In the genomic region with DNA sequence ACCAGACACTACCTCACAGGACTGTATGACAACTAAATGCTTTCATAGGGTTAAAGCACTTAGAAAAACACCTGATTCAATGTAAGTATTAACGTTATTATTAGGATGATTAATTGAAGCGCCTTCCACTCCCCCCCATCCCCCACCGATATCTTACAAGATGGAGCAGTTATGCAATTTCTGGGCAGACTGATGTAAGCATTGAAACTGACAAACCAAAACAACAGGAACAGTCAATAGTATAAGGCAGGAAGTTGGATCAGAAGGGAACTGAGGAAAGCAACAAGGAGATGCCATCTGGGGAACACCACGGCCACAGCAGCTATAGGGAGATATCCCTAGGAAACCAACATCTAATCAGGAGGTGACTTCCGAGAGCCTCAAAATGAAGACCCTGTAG, we compare ENCODE assay signal across 12 cellular contexts. TPM values are rescaled to one million over a fixed set of nuclear protein-coding genes. Genes with fewer than 3 reads are reported as not detected.
A peak's percentile ranks its signal among the peaks of the same experiment; 100 is the strongest.
DNase-seq lines count a peak whose midpoint lies in the region; ATAC-seq and TF ChIP-seq lines count a peak whose summit lies in the region.
"Had no signal": no experiment of that assay in that cellular context is flagged by ENCODE, and none has a peak within 500 bp of the region (broad histone marks: within the 10 kb centered on the region; RNA-seq: fewer than 3 reads in every experiment).

No MANE protein-coding gene starts in this region.

- POLR2A ChIA-PET in A673 (lab: Charles Lee; ENCODE audit: low non-redundant PET) = no interaction called here

- H3K36me3 ChIP-seq in DND-41 (ENCODE audit: insufficient read depth, low read length) (peaks cover 38% of the 10 kb centered on the region), Karpas-422 (ENCODE audit: insufficient read depth, low read length) (peaks cover 48% of the 10 kb centered on the region; the same call in 1 of the 2 replicates), A673 (ENCODE audit: insufficient read depth, low read length, poor library complexity, severe bottlenecking) (no peaks in the 10 kb centered on the region), uterus (no peaks in the 10 kb centered on the region)
- H3K36me3 ChIP-seq: sigmoid colon had no signal

- DNase-seq in DND-41 = no peak
- DNase-seq in Karpas-422 = no peak
- DNase-seq in activated T-helper 1 cell treated with anti-CD3 and anti-CD28 coated beads, Interleukin-12 subunit alpha, Interleukin-12 subunit beta, Interleukin-2, Interleukin-4 antibody, amounts not matched to agents 30 ng/mL and 10 ng/mL and 1 ng/mL, durations not matched to agents 14 hours and 24 hours and 36 hours (ENCODE audit: low spot score) = no peak
- no peak for DNase-seq in natural killer cell treated with Interleukin-12 subunit alpha and Interleukin-12 subunit beta and Interleukin-15 and Interleukin-18, amount 100 ng/mL, for 72 hours (ENCODE audit: low spot score)
- DNase-seq in A673 (ENCODE audit: low spot score) = no peak
- DNase-seq in uterus = no peak
- DNase-seq in T1000 (lab: John Stamatoyannopoulos, UW) = no peak
- DNase-seq: activated gamma-delta T cell, glutamatergic neuron, NCI-H69, sigmoid colon had no signal

- TF ChIP-seq CTCF in DND-41 (IDR thresholded peaks at IDR 0.05; ENCODE audit: borderline replicate concordance, extremely low read depth, low read length, poor library complexity, severe bottlenecking) = no peak
- TF ChIP-seq CTCF in A673 (conservative IDR thresholded peaks at IDR 0.05; ENCODE audit: low read depth, low read length) = no peak
- TF ChIP-seq CTCF in uterus (IDR thresholded peaks at IDR 0.05) = no peak

- no peaks in the 10 kb centered on the region for H3K9me2 ChIP-seq in Karpas-422 (replicated peaks; ENCODE audit: insufficient read depth, low read length)

- no peak for TF ChIP-seq POLR2A in uterus (IDR thresholded peaks at IDR 0.05)

- no peaks in the 10 kb centered on the region for H3K27me3 Mint-ChIP-seq in activated T-helper 1 cell treated with anti-CD3 and anti-CD28 coated beads, Interleukin-12 subunit alpha, Interleukin-12 subunit beta, Interleukin-2, Interleukin-4 antibody, amounts not matched to agents 30 ng/mL and 10 ng/mL and 1 ng/mL, durations not matched to agents 14 hours and 24 hours and 36 hours (ENCODE audit: insufficient read depth)
- H3K27me3 Mint-ChIP-seq in natural killer cell treated with Interleukin-12 subunit alpha and Interleukin-12 subunit beta and Interleukin-15 and Interleukin-18, amount 100 ng/mL, for 72 hours = no peaks in the 10 kb centered on the region

- intact Hi-C loops in activated T-helper 1 cell treated with anti-CD3 and anti-CD28 coated beads, Interleukin-12 subunit alpha, Interleukin-12 subunit beta, Interleukin-2, Interleukin-4 antibody, amounts not matched to agents 30 ng/mL and 10 ng/mL and 1 ng/mL, durations not matched to agents 14 hours and 24 hours and 36 hours (cut with micrococcal nuclease) = loop anchor here (2.0 to 10.0 kb wide), 5 partner anchors 507 to 1603 kb away; partner anchors contain the start of genes ESD, TPT1 and TSC22D1
- intact Hi-C loops in A673 (cut with micrococcal nuclease; ENCODE audit: unreplicated experiment) (no loop called here), uterus (cut with DNase I; ENCODE audit: low total_unique reads) (no loop called here)

- H3K4me3 Mint-ChIP-seq in activated T-helper 1 cell treated with anti-CD3 and anti-CD28 coated beads, Interleukin-12 subunit alpha, Interleukin-12 subunit beta, Interleukin-2, Interleukin-4 antibody, amounts not matched to agents 30 ng/mL and 10 ng/mL and 1 ng/mL, durations not matched to agents 14 hours and 24 hours and 36 hours = peak overlapping the region; percentile 97
- H3K4me3 Mint-ChIP-seq in natural killer cell treated with Interleukin-12 subunit alpha and Interleukin-12 subunit beta and Interleukin-15 and Interleukin-18, amount 100 ng/mL, for 72 hours = peak overlapping the region; percentile 94

- peaks cover 52% of the 10 kb centered on the region for H3K36me3 Mint-ChIP-seq in activated T-helper 1 cell treated with anti-CD3 and anti-CD28 coated beads, Interleukin-12 subunit alpha, Interleukin-12 subunit beta, Interleukin-2, Interleukin-4 antibody, amounts not matched to agents 30 ng/mL and 10 ng/mL and 1 ng/mL, durations not matched to agents 14 hours and 24 hours and 36 hours (ENCODE audit: low read depth)
- H3K36me3 Mint-ChIP-seq in natural killer cell treated with Interleukin-12 subunit alpha and Interleukin-12 subunit beta and Interleukin-15 and Interleukin-18, amount 100 ng/mL, for 72 hours = peaks cover 55% of the 10 kb centered on the region

- H4K20me1 ChIP-seq in DND-41 (ENCODE audit: insufficient read depth, low read length) = peaks cover 39% of the 10 kb centered on the region
- peaks cover 58% of the 10 kb centered on the region for H4K20me1 ChIP-seq in Karpas-422 (ENCODE audit: insufficient read depth, low read depth, low read length)

- H3K4me1 Mint-ChIP-seq in activated T-helper 1 cell treated with anti-CD3 and anti-CD28 coated beads, Interleukin-12 subunit alpha, Interleukin-12 subunit beta, Interleukin-2, Interleukin-4 antibody, amounts not matched to agents 30 ng/mL and 10 ng/mL and 1 ng/mL, durations not matched to agents 14 hours and 24 hours and 36 hours (ENCODE audit: low read depth) = peaks cover 73% of the 10 kb centered on the region
- H3K4me1 Mint-ChIP-seq in natural killer cell treated with Interleukin-12 subunit alpha and Interleukin-12 subunit beta and Interleukin-15 and Interleukin-18, amount 100 ng/mL, for 72 hours (ENCODE audit: low read depth in 2 of 2) = peaks cover 55 to 78% of the 10 kb centered on the region in 2 donors

- H3K9me3 ChIP-seq in DND-41 (ENCODE audit: insufficient read depth, low read length, severe bottlenecking) (no peaks in the 10 kb centered on the region), Karpas-422 (ENCODE audit: low read length) (no peaks in the 10 kb centered on the region), A673 (ENCODE audit: low read depth, low read length, poor library complexity, severe bottlenecking) (no peaks in the 10 kb centered on the region), uterus (no peaks in the 10 kb centered on the region)
- H3K9me3 ChIP-seq: sigmoid colon had no signal

- ATAC-seq in DND-41 (ENCODE audit: insufficient read depth, low read depth) = no peak
- ATAC-seq in natural killer cell treated with Interleukin-12 subunit alpha and Interleukin-12 subunit beta and Interleukin-15 and Interleukin-18, amount 100 ng/mL, for 72 hours = no peak

- BruUV-seq in A673 (replicated peaks; lab: Mats Ljungman, UMichigan) = no TSS peak

- CTCF ChIA-PET in A673 (lab: Charles Lee) = no interaction called here

- H3K27ac ChIP-seq in DND-41 (ENCODE audit: low read length) = peak overlapping the region; percentile 100
- H3K27ac ChIP-seq in Karpas-422 (ENCODE audit: low read length) = peak overlapping the region; percentile 99
- H3K27ac ChIP-seq in A673 (ENCODE audit: low read depth, low read length, poor library complexity, severe bottlenecking) = no peak overlapping the region
- H3K27ac ChIP-seq in uterus = no peak overlapping the region
- H3K27ac ChIP-seq: KMS-11 had no signal

- H3K4me1 ChIP-seq in DND-41 (ENCODE audit: insufficient read depth, low read length) (peaks cover 83% of the 10 kb centered on the region), Karpas-422 (ENCODE audit: low read length) (peaks cover 81% of the 10 kb centered on the region), A673 (ENCODE audit: insufficient read depth, low read length, poor library complexity, severe bottlenecking) (peaks cover 35% of the 10 kb centered on the region), uterus (no peaks in the 10 kb centered on the region)
- H3K4me1 ChIP-seq: sigmoid colon had no signal

- H3K79me2 ChIP-seq in DND-41 (ENCODE audit: insufficient read depth, low read length) (peaks cover 97% of the 10 kb centered on the region), Karpas-422 (ENCODE audit: low read length) (peaks cover 92% of the 10 kb centered on the region)

- H3K27ac Mint-ChIP-seq in activated T-helper 1 cell treated with anti-CD3 and anti-CD28 coated beads, Interleukin-12 subunit alpha, Interleukin-12 subunit beta, Interleukin-2, Interleukin-4 antibody, amounts not matched to agents 30 ng/mL and 10 ng/mL and 1 ng/mL, durations not matched to agents 14 hours and 24 hours and 36 hours = peak overlapping the region; percentile 86
- peak overlapping the region; percentile 92 to 97 for H3K27ac Mint-ChIP-seq in natural killer cell treated with Interleukin-12 subunit alpha and Interleukin-12 subunit beta and Interleukin-15 and Interleukin-18, amount 100 ng/mL, for 72 hours

- H3K27me3 ChIP-seq in DND-41 (ENCODE audit: insufficient read depth, low read length, poor library complexity) (no peaks in the 10 kb centered on the region), Karpas-422 (ENCODE audit: low read length) (no peaks in the 10 kb centered on the region), A673 (replicated peaks; ENCODE audit: insufficient read depth, low read depth, low read length, poor library complexity) (no peaks in the 10 kb centered on the region), uterus (no peaks in the 10 kb centered on the region)
- H3K27me3 ChIP-seq: sigmoid colon had no signal

- no peaks in the 10 kb centered on the region for H3K9me3 Mint-ChIP-seq in activated T-helper 1 cell treated with anti-CD3 and anti-CD28 coated beads, Interleukin-12 subunit alpha, Interleukin-12 subunit beta, Interleukin-2, Interleukin-4 antibody, amounts not matched to agents 30 ng/mL and 10 ng/mL and 1 ng/mL, durations not matched to agents 14 hours and 24 hours and 36 hours
- no peaks in the 10 kb centered on the region for H3K9me3 Mint-ChIP-seq in natural killer cell treated with Interleukin-12 subunit alpha and Interleukin-12 subunit beta and Interleukin-15 and Interleukin-18, amount 100 ng/mL, for 72 hours

- peak overlapping the region; percentile 86 for H3K9ac ChIP-seq in DND-41 (ENCODE audit: low read depth, low read length)
- H3K9ac ChIP-seq in Karpas-422 (ENCODE audit: low read length) = peak overlapping the region; percentile 84
- H3K9ac ChIP-seq: KMS-11 had no signal

- H3K4me2 ChIP-seq in DND-41 (ENCODE audit: insufficient read depth, low read length) = peak overlapping the region; percentile 74
- peak overlapping the region; percentile 96 for H3K4me2 ChIP-seq in Karpas-422 (ENCODE audit: low read depth, low read length, poor library complexity, severe bottlenecking)

- H3K4me3 ChIP-seq in DND-41 (ENCODE audit: low read depth in 1 of 2, low read length in 2 of 2) (peak overlapping the region in 1 of 2 experiments; percentile 92; a peak in 2 of 4 replicates), Karpas-422 (ENCODE audit: low read length) (peak overlapping the region; percentile 90), A673 (ENCODE audit: low read depth, low read length, poor library complexity, severe bottlenecking) (no peak overlapping the region), uterus (no peak overlapping the region)
- H3K4me3 ChIP-seq: sigmoid colon had no signal

- no peak overlapping the region for H2AFZ ChIP-seq in DND-41 (ENCODE audit: low read depth, low read length)
- no peak overlapping the region for H2AFZ ChIP-seq in Karpas-422 (ENCODE audit: low read length)

RNA-seq across cellular contexts. Expression of gene LCP1, which starts 3.8 kb away (rescaled TPM):
- total RNA-seq in Karpas-422 (2014; rRNA removed; shearing (Covaris generic); ENCODE audit: low replicate concordance) = 352 and 415 TPM in 2 replicates
- 758 and 774 TPM in 2 replicates for total RNA-seq in activated T-helper 1 cell treated with anti-CD3 and anti-CD28 coated beads, Interleukin-12 subunit alpha, Interleukin-12 subunit beta, Interleukin-2, Interleukin-4 antibody, amounts not matched to agents 30 ng/mL and 10 ng/mL and 1 ng/mL, durations not matched to agents 14 hours and 24 hours and 36 hours
- 1,000 to 10,000 TPM in 1 of 2 donors, 100 to 1,000 TPM in 1; 844 to 1,356 TPM for total RNA-seq in natural killer cell treated with Interleukin-12 subunit alpha and Interleukin-12 subunit beta and Interleukin-15 and Interleukin-18, amount 100 ng/mL, for 72 hours
- 6.2 and 9.1 TPM in 2 replicates for total RNA-seq in A673 (2021)
- 10 to 100 TPM; 17.3 to 34.8 (median 24.7) TPM for total RNA-seq in uterus

RNA-seq across cellular contexts. Expression of gene LRRC63, which starts 33.6 kb away (rescaled TPM):
- total RNA-seq in Karpas-422 (2014; rRNA removed; shearing (Covaris generic); ENCODE audit: low replicate concordance) = not detected in 2 replicates
- total RNA-seq in activated T-helper 1 cell treated with anti-CD3 and anti-CD28 coated beads, Interleukin-12 subunit alpha, Interleukin-12 subunit beta, Interleukin-2, Interleukin-4 antibody, amounts not matched to agents 30 ng/mL and 10 ng/mL and 1 ng/mL, durations not matched to agents 14 hours and 24 hours and 36 hours = 0.13 and 0.17 TPM in 2 replicates
- under 1 TPM; 0.42 to 0.59 TPM for total RNA-seq in natural killer cell treated with Interleukin-12 subunit alpha and Interleukin-12 subunit beta and Interleukin-15 and Interleukin-18, amount 100 ng/mL, for 72 hours
- total RNA-seq in A673 (2021) (0.74 and 0.82 TPM in 2 replicates), uterus (1 to 10 TPM in 1 of 4 donors, not detected in 3; 1.2 TPM)
- total RNA-seq: sigmoid colon had no signal

Comparison
In these comparisons a context has a peak if more than half of its experiments do, and no peak if none do; other contexts are left out.
1. H3K27ac ChIP-seq: peak in DND-41 (single experiment) and Karpas-422 (single experiment); none in A673 (single experiment) and uterus (0 of 2).